ENCODE assay signal across 13 cellular contexts in the genomic region with DNA sequence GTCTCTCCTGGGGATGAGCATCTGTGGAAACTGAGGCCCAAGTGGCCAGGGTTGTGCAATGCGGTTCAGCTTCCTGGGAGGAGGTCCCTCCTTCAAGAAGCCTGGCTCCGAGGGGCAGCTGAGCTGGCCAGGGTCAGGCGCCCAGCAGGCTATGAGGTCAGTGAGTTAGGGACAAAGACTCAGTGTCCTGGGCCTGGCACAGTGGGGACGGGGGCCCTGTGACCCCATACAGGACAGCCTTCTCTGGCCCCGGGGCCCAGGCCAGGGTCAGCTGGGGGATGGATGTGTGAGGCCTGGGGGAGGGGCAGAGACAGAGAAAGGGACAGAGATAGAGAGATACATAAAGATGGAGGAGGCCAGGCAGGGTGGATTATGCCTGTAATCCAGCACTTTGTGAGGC. TPM values are rescaled to one million over a fixed set of nuclear protein-coding genes. Genes with fewer than 3 reads are reported as not detected.
DNase-seq lines count a peak whose midpoint lies in the region; ATAC-seq and TF ChIP-seq lines count a peak whose summit lies in the region.
"Had no signal": no experiment of that assay in that cellular context is flagged by ENCODE, and none has a peak within 500 bp of the region (broad histone marks: within the 10 kb centered on the region; RNA-seq: fewer than 3 reads in every experiment).

No MANE protein-coding gene starts in this region.

- TF ChIP-seq POLR2A in tibial nerve (IDR thresholded peaks at IDR 0.05) = no peak

- peaks cover 0 to 29% (median 19%) of the 10 kb centered on the region in 4 donors for H3K4me1 ChIP-seq in tibial nerve

- no peaks in the 10 kb centered on the region for H3K27me3 Mint-ChIP-seq in activated CD8-positive, alpha-beta memory T cell treated with anti-CD3 and anti-CD28 coated beads, Interleukin-2, amount 10 ng/mL, durations not matched to agents 7 days and 5 days

- H3K9me3 Mint-ChIP-seq in activated CD8-positive, alpha-beta memory T cell treated with anti-CD3 and anti-CD28 coated beads, Interleukin-2, amount 10 ng/mL, durations not matched to agents 7 days and 5 days (ENCODE audit: low read depth) = no peaks in the 10 kb centered on the region
- H3K9me3 Mint-ChIP-seq: GM23338 had no signal

- peaks cover under 1% of the 10 kb centered on the region for H3K36me3 Mint-ChIP-seq in activated CD8-positive, alpha-beta memory T cell treated with anti-CD3 and anti-CD28 coated beads, Interleukin-2, amount 10 ng/mL, durations not matched to agents 7 days and 5 days

- H3K36me3 ChIP-seq in tibial nerve = no peaks in the 10 kb centered on the region

- H3K4me3 ChIP-seq in tibial nerve = no peak overlapping the region
- H3K4me3 ChIP-seq: GM23338 had no signal

- no peak for ATAC-seq in activated CD8-positive, alpha-beta memory T cell treated with anti-CD3 and anti-CD28 coated beads, Interleukin-2, amount 10 ng/mL, durations not matched to agents 7 days and 5 days
- ATAC-seq in GM18868 (IDR thresholded peaks at IDR 0.05; ENCODE audit: unreplicated experiment) = no peak
- ATAC-seq: GM23338 had no signal

- WGBS in tibial nerve, 2 donors = 53 to 65% methylated on average over 5 of the region's 5 CpGs

- H3K9me3 ChIP-seq in tibial nerve = no peaks in the 10 kb centered on the region

- DNase-seq in activated CD8-positive, alpha-beta memory T cell treated with anti-CD3 and anti-CD28 coated beads, Interleukin-2, amount 10 ng/mL, durations not matched to agents 7 days and 5 days = no peak
- DNase-seq in activated CD8-positive, alpha-beta memory T cell treated with anti-CD3 and anti-CD28 coated beads, Interleukin-2, amount 50 U/mL, for 4 hours = no peak
- DNase-seq in middle frontal gyrus (ENCODE audit: extremely low spot score, low spot score) (peak; percentile 58), tibial nerve (ENCODE audit: low spot score in 2 of 2) (no peak), COLO829 (ENCODE audit: low spot score) (no peak), HUDEP-2 (lab: John Stamatoyannopoulos, UW; ENCODE audit: unreplicated experiment in 76 of 76) (no peak)
- DNase-seq: ACHN, dermis blood vessel endothelial cell, mammary epithelial cell, NCI-H446 treated with DMSO at 0.1 percent for 48 hours had no signal

- peak overlapping the region; percentile 93 for H3K27ac Mint-ChIP-seq in activated CD8-positive, alpha-beta memory T cell treated with anti-CD3 and anti-CD28 coated beads, Interleukin-2, amount 10 ng/mL, durations not matched to agents 7 days and 5 days
- H3K27ac Mint-ChIP-seq: GM23338 had no signal

- no peak for TF ChIP-seq CTCF in tibial nerve (IDR thresholded peaks at IDR 0.05)

- H3K4me3 Mint-ChIP-seq in activated CD8-positive, alpha-beta memory T cell treated with anti-CD3 and anti-CD28 coated beads, Interleukin-2, amount 10 ng/mL, durations not matched to agents 7 days and 5 days = no peak overlapping the region
- H3K4me3 Mint-ChIP-seq: GM23338 had no signal

- CTCF ChIA-PET in activated CD8-positive, alpha-beta memory T cell treated with anti-CD3 and anti-CD28 coated beads, Interleukin-2, amount 10 ng/mL, durations not matched to agents 7 days and 5 days (lab: Charles Lee) = interaction anchor here (1.1 to 8.0 kb wide), 5 partner anchors 8 to 71 kb away, joined by 3 to 67 read pairs (median 9); a partner anchor contains a TSS

- H3K4me1 Mint-ChIP-seq in activated CD8-positive, alpha-beta memory T cell treated with anti-CD3 and anti-CD28 coated beads, Interleukin-2, amount 10 ng/mL, durations not matched to agents 7 days and 5 days = peaks cover 70% of the 10 kb centered on the region
- H3K4me1 Mint-ChIP-seq: GM23338 had no signal

- H3K27ac ChIP-seq in angular gyrus (ENCODE audit: low read depth, low read length) = peak overlapping the region; percentile 90
- peak overlapping the region; percentile 5 to 91 (median 78) for H3K27ac ChIP-seq in tibial nerve

- TF ChIP-seq EP300 in tibial nerve (IDR thresholded peaks at IDR 0.05) = no peak

- no peaks in the 10 kb centered on the region for H3K27me3 ChIP-seq in tibial nerve

RNA-seq across cellular contexts. Expression of a gene that starts 3.0 kb away (rescaled TPM):
- total RNA-seq in activated CD8-positive, alpha-beta memory T cell treated with anti-CD3 and anti-CD28 coated beads, Interleukin-2, amount 10 ng/mL, durations not matched to agents 7 days and 5 days = 10 to 100 TPM; 69.9 to 76.2 TPM
- 1 to 10 TPM; 1.0 to 4.8 (median 1.9) TPM for total RNA-seq in tibial nerve
- total RNA-seq: GM23338, mammary epithelial cell had no signal

RNA-seq across cellular contexts. Expression of a gene that starts 7.9 kb away (rescaled TPM):
- 10 to 100 TPM; 25.7 to 34.1 TPM for total RNA-seq in activated CD8-positive, alpha-beta memory T cell treated with anti-CD3 and anti-CD28 coated beads, Interleukin-2, amount 10 ng/mL, durations not matched to agents 7 days and 5 days
- 10 to 100 TPM in 2 of 4 donors, 1 to 10 TPM in 2; 7.6 to 19.8 (median 10.0) TPM for total RNA-seq in tibial nerve

Comparison
In these comparisons a context has a peak if more than half of its experiments do, and no peak if none do; other contexts are left out.
1. RNA of a gene that starts 3.0 kb away (total RNA-seq): 69.9 to 76.2 TPM in activated CD8-positive, alpha-beta memory T cell treated with anti-CD3 and anti-CD28 coated beads, Interleukin-2, amount 10 ng/mL, durations not matched to agents 7 days and 5 days; 1.0 to 4.8 TPM in tibial nerve; every median in the first group is over 10 times any median in the second.